8 cellular contexts compared by ENCODE assay signal in the genomic region with DNA sequence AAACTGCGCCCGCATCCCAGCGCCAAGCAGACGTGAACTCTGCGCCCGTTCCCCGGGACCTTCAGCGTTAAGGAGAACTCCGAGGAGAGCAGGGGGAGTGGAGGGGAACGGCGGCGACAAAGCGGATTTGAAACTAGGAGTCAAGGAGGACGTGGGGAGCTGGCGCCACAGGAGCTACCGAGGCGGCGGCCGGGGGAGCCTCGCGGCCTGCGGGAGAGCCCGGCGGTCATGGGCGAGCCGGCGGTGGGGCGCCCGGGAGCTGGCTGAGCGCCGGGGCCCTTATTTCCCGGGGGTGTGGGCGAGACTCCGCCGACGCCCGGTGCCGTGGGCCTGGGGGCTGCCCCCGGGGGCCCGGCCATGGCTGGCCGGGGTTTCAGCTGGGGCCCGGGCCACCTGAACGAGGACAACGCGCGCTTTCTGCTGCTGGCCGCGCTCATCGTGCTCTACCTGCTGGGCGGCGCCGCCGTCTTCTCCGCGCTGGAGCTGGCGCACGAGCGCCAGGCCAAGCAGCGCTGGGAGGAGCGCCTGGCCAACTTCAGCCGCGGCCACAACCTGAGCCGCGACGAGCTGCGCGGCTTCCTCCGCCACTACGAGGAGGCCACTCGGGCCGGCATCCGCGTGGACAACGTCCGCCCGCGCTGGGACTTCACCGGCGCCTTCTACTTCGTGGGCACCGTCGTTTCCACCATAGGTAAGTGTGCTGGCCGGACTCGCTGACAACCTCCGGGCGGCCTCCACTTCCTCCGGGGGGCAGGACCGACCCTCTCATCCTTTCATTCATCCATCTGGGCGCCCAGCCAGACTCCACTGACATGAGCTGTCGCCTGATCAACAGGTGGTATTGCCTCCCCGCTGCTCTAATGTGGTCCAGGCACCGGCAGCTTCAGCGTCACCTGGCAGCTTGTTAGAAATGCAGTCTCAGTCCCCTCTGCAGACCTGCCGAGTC. TPM values are rescaled to one million over a fixed set of nuclear protein-coding genes. Genes with fewer than 3 reads are reported as not detected.
DNase-seq lines count a peak whose midpoint lies in the region; ATAC-seq and TF ChIP-seq lines count a peak whose summit lies in the region.

A gene (plus strand): TSS at position 146 of the 946 bp plus-strand sequence. CDS start 212 bp downstream, at position 358.

- peak within 1 kb of the TSS in 1 of 8 donors; percentile 69 for H3K27ac Mint-ChIP-seq in CD8-positive, alpha-beta memory T cell

- H3K9me2 ChIP-seq in MM.1S (replicated peaks; ENCODE audit: insufficient read depth, low read length): no peaks in the 10 kb centered on the region

- H3K36me3 Mint-ChIP-seq in CD8-positive, alpha-beta memory T cell: no peaks in the 10 kb centered on the region

- H3K9me3 ChIP-seq in CD8-positive, alpha-beta memory T cell (ENCODE audit: low read length): no peaks in the 10 kb centered on the region
- H3K9me3 ChIP-seq in MM.1S (replicated peaks; ENCODE audit: insufficient read depth, low read length) (no peaks in the 10 kb centered on the region), neutrophil (no peaks in the 10 kb centered on the region)

- H3K27ac ChIP-seq in CD8-positive, alpha-beta memory T cell (ENCODE audit: low read depth, low read length): no peak within 1 kb of the TSS
- H3K27ac ChIP-seq in MM.1S (ENCODE audit: low read length): no peak within 1 kb of the TSS
- no peak within 1 kb of the TSS for H3K27ac ChIP-seq in neutrophil

- H3K4me3 ChIP-seq in CD8-positive, alpha-beta memory T cell (ENCODE audit: low read length): peak within 1 kb of the TSS; percentile 41
- peak within 1 kb of the TSS; percentile 37; the same call in 1 of the 2 replicates for H3K4me3 ChIP-seq in MM.1S (ENCODE audit: low read length)
- H3K4me3 ChIP-seq in WI38 (ENCODE audit: low read depth, low read length): peak within 1 kb of the TSS; percentile 53
- peak within 1 kb of the TSS; percentile 49 to 54 for H3K4me3 ChIP-seq in foreskin fibroblast (ENCODE audit: low read depth in 1 of 2, low read length in 2 of 2)
- peak within 1 kb of the TSS; percentile 12 to 46 for H3K4me3 ChIP-seq in neutrophil (ENCODE audit: low read depth in 1 of 2, low read length in 1 of 2)

- H3K9ac ChIP-seq in MM.1S (ENCODE audit: low read length): no peak within 1 kb of the TSS

- CTCF ChIA-PET in CD8-positive, alpha-beta memory T cell (lab: Charles Lee): no interaction called here

- no peaks in the 10 kb centered on the region for H3F3A ChIP-seq in MM.1S (ENCODE audit: insufficient read depth, low read length)

- H3K9me3 Mint-ChIP-seq in CD8-positive, alpha-beta memory T cell: no peaks in the 10 kb centered on the region

- H3K4me1 Mint-ChIP-seq in CD8-positive, alpha-beta memory T cell: peaks cover 22 to 39% (median 24%) of the 10 kb centered on the region in 3 donors

- POLR2A ChIA-PET in CD8-positive, alpha-beta memory T cell (lab: Charles Lee): interaction anchor here (0.7 kb wide), 1 partner anchor 107 kb away, joined by 3 read pairs; no protein-coding TSS in a partner anchor

- no peak for TF ChIP-seq CTCF in MM.1S (IDR thresholded peaks at IDR 0.05; ENCODE audit: low read length)
- no peak for TF ChIP-seq CTCF in WI38 (IDR thresholded peaks at IDR 0.05; ENCODE audit: low read depth, low read length)
- no peak for TF ChIP-seq CTCF in foreskin fibroblast (IDR thresholded peaks at IDR 0.05; ENCODE audit: low read depth, low read length)
- TF ChIP-seq CTCF in neutrophil (IDR thresholded peaks at IDR 0.05): no peak

- H3K36me3 ChIP-seq in CD8-positive, alpha-beta memory T cell (ENCODE audit: insufficient read depth, low read length): no peaks in the 10 kb centered on the region
- no peaks in the 10 kb centered on the region for H3K36me3 ChIP-seq in MM.1S (replicated peaks; ENCODE audit: insufficient read depth, low read length)
- no peaks in the 10 kb centered on the region for H3K36me3 ChIP-seq in neutrophil

- H3K27me3 Mint-ChIP-seq in CD8-positive, alpha-beta memory T cell: peaks cover 50 to 69% of the 10 kb centered on the region in 2 donors

- no peaks in the 10 kb centered on the region for H3K4me1 ChIP-seq in CD8-positive, alpha-beta memory T cell (ENCODE audit: insufficient read depth, low read length)
- H3K4me1 ChIP-seq in MM.1S (ENCODE audit: low read length): no peaks in the 10 kb centered on the region
- peaks cover 17 to 28% of the 10 kb centered on the region in 2 experiments for H3K4me1 ChIP-seq in neutrophil (ENCODE audit: control insufficient read depth in 1 of 2, insufficient read depth in 1 of 2, low read depth in 1 of 2, low read length in 1 of 2)

- no peak within 1 kb of the TSS for H2AFZ ChIP-seq in MM.1S (ENCODE audit: low read length)

- peak within 1 kb of the TSS; percentile 41; the same call in 1 of the 2 replicates for H3K4me2 ChIP-seq in MM.1S (ENCODE audit: low read depth, low read length)

- H3K27me3 ChIP-seq in CD8-positive, alpha-beta memory T cell (ENCODE audit: insufficient read depth, low read length, poor library complexity, severe bottlenecking): peaks cover 9% of the 10 kb centered on the region
- H3K27me3 ChIP-seq in MM.1S (replicated peaks; ENCODE audit: insufficient read depth, low read length) (no peaks in the 10 kb centered on the region), neutrophil (peaks cover 100% of the 10 kb centered on the region)

- H4K20me1 ChIP-seq in MM.1S (ENCODE audit: insufficient read depth, low read length): no peaks in the 10 kb centered on the region

- H3K4me3 Mint-ChIP-seq in CD8-positive, alpha-beta memory T cell: peak within 1 kb of the TSS; percentile 74 to 86 (median 81)

- DNase-seq in CD8-positive, alpha-beta memory T cell: no peak
- DNase-seq in MM.1S (no peak), foreskin fibroblast (peak; percentile 4 to 50)
- DNase-seq in activated CD4-positive, CD25-positive, alpha-beta regulatory T cell treated with anti-CD3 and anti-CD28 coated beads, Interleukin-2, amount 50 U/mL, for 72 hours: no peak

- H3K79me2 ChIP-seq in MM.1S (ENCODE audit: low read length): no peaks in the 10 kb centered on the region

- ATAC-seq in HG03025 (IDR thresholded peaks at IDR 0.05; ENCODE audit: low FRiP score, unreplicated experiment) (no peak), HG02798 (IDR thresholded peaks at IDR 0.05; ENCODE audit: poor library complexity, unreplicated experiment) (no peak)

RNA-seq across cellular contexts. Expression of the gene that starts here (rescaled TPM):
- total RNA-seq in CD8-positive, alpha-beta memory T cell: under 1 TPM; 0.09 to 0.16 TPM
- not detected for polyA plus RNA-seq in CD8-positive, alpha-beta memory T cell

Comparison
In these comparisons a context has a peak if more than half of its experiments do, and no peak if none do; other contexts are left out.
1. DNase-seq: peak in foreskin fibroblast (2 of 2); none in CD8-positive, alpha-beta memory T cell (0 of 5), MM.1S (single experiment) and activated CD4-positive, CD25-positive, alpha-beta regulatory T cell treated with anti-CD3 and anti-CD28 coated beads, Interleukin-2, amount 50 U/mL, for 72 hours (single experiment).
2. Peak in every context shown above with its lines, with median percentiles within 50 percentile points of each other: H3K4me3 ChIP-seq.